13 cellular contexts compared by ENCODE assay signal in genomic region chr7:7789551-7789988, GRCh38.
DNase-seq lines count a peak whose midpoint lies in the region; ATAC-seq lines count a peak whose summit lies in the region.
"Had no signal": no experiment of that assay in that cellular context is flagged by ENCODE, and none has a peak within 500 bp of the region (broad histone marks: within the 10 kb centered on the region; RNA-seq: fewer than 3 reads in every experiment).

No MANE protein-coding gene starts in this region.

- peak; percentile 95 for ATAC-seq in GM18499 (IDR thresholded peaks at IDR 0.05; ENCODE audit: insufficient read depth, unreplicated experiment)
- ATAC-seq in GM19372 (IDR thresholded peaks at IDR 0.05; ENCODE audit: low read depth, unreplicated experiment) = peak; percentile 90
- ATAC-seq in HG02763 (IDR thresholded peaks at IDR 0.05; ENCODE audit: unreplicated experiment) = peak; percentile 78
- ATAC-seq in HG03565 (IDR thresholded peaks at IDR 0.05; ENCODE audit: unreplicated experiment) = peak; percentile 93
- ATAC-seq: gastrocnemius medialis had no signal

- DNase-seq in SKM-1 treated with dmso at 0.1 percent for 144 hours (lab: John Stamatoyannopoulos, UW; ENCODE audit: unreplicated experiment) = no peak
- DNase-seq in hepatic stellate cell (ENCODE audit: low spot score) = no peak
- no peak for DNase-seq in NCI-H748 (lab: John Stamatoyannopoulos, UW; ENCODE audit: unreplicated experiment)
- DNase-seq in Kasumi-1 (lab: John Stamatoyannopoulos, UW) = no peak
- DNase-seq: activated naive CD4-positive, alpha-beta T cell treated with Interleukin-2 at 50 U/mL for 16 hours; gastrocnemius medialis; NCI-H2107; transverse colon; WERI-Rb-1 had no signal
